In genomic region chr18:12064086-12064763, GRCh38 we compare ENCODE assay signal across 19 cellular contexts. TPM values are rescaled to one million over a fixed set of nuclear protein-coding genes. Genes with fewer than 3 reads are reported as not detected.
DNase-seq lines count a peak whose midpoint lies in the region; ATAC-seq, FAIRE-seq and TF ChIP-seq lines count a peak whose summit lies in the region.
"Had no signal": no experiment of that assay in that cellular context is flagged by ENCODE, and none has a peak within 500 bp of the region (broad histone marks: within the 10 kb centered on the region; RNA-seq: fewer than 3 reads in every experiment).

No MANE protein-coding gene starts in this region.

- no peak overlapping the region for H3K4me3 ChIP-seq in HepG2 (replicated peaks in 1 of 3; ENCODE audit: insufficient read depth in 1 of 3, low read depth in 2 of 3, low read length in 3 of 3)
- no peak overlapping the region for H3K4me3 ChIP-seq in right lobe of liver
- H3K4me3 ChIP-seq: BLaER1 had no signal

- no peak overlapping the region for H3K4me3 Mint-ChIP-seq in neural crest cell
- H3K4me3 Mint-ChIP-seq in stimulated activated effector memory CD8-positive, alpha-beta T cell treated with anti-CD3 and anti-CD28 coated beads, Interleukin-12 subunit alpha, Interleukin-12 subunit beta, amount 100 ng/mL, for 72 hours, result no peak overlapping the region
- H3K4me3 Mint-ChIP-seq: CD8-positive, alpha-beta memory T cell; IgD-negative memory B cell had no signal

- no peaks in the 10 kb centered on the region for H3K79me2 ChIP-seq in HepG2 (ENCODE audit: insufficient read depth, low read length)

- TF ChIP-seq CTCF in HepG2 (CRISPR knock-in tag; IDR thresholded peaks at IDR 0.05), result no peak
- no peak for TF ChIP-seq CTCF in right lobe of liver (IDR thresholded peaks at IDR 0.05)
- no peak for TF ChIP-seq CTCF in foreskin keratinocyte (conservative IDR thresholded peaks at IDR 0.05)
- no peak for TF ChIP-seq CTCF in neural crest cell (conservative IDR thresholded peaks at IDR 0.05)

- no peak for FAIRE-seq in HepG2 (lab: Jason Lieb, UNC)
- FAIRE-seq: GM18507 had no signal

- TF ChIP-seq EP300 in HepG2 (IDR thresholded peaks at IDR 0.05; ENCODE audit: low read depth in 2 of 2, low read length in 2 of 2) (no peak), HepG2 (CRISPR knock-in tag; IDR thresholded peaks at IDR 0.05; ENCODE audit: borderline replicate concordance) (no peak)

- no TSS peak for BruUV-seq in HepG2 (replicated peaks; lab: Mats Ljungman, UMichigan)

- H3K9me3 ChIP-seq in HepG2 (ENCODE audit: low read length) (no peaks in the 10 kb centered on the region), right lobe of liver (no peaks in the 10 kb centered on the region)
- H3K9me3 ChIP-seq: Caco-2 had no signal

- no peaks in the 10 kb centered on the region for H3K9me3 Mint-ChIP-seq in neural crest cell
- no peaks in the 10 kb centered on the region for H3K9me3 Mint-ChIP-seq in stimulated activated effector memory CD8-positive, alpha-beta T cell treated with anti-CD3 and anti-CD28 coated beads, Interleukin-12 subunit alpha, Interleukin-12 subunit beta, amount 100 ng/mL, for 72 hours
- H3K9me3 Mint-ChIP-seq: CD8-positive, alpha-beta memory T cell; IgD-negative memory B cell had no signal

- no peak for TF ChIP-seq POLR2A in HepG2 (IDR thresholded peaks at IDR 0.05; ENCODE audit: insufficient read depth in 1 of 2, low read depth in 2 of 2, low read length in 2 of 2)
- no peak for TF ChIP-seq POLR2A in right lobe of liver (IDR thresholded peaks at IDR 0.05)

- H3K27ac ChIP-seq in HepG2 (ENCODE audit: extremely low read length, insufficient read depth, low read length) (no peak overlapping the region), right lobe of liver (no peak overlapping the region), foreskin keratinocyte (no peak overlapping the region)
- H3K27ac ChIP-seq: BLaER1 had no signal

- H3K4me1 Mint-ChIP-seq in neural crest cell, result no peaks in the 10 kb centered on the region
- H3K4me1 Mint-ChIP-seq in stimulated activated effector memory CD8-positive, alpha-beta T cell treated with anti-CD3 and anti-CD28 coated beads, Interleukin-12 subunit alpha, Interleukin-12 subunit beta, amount 100 ng/mL, for 72 hours, result no peaks in the 10 kb centered on the region
- H3K4me1 Mint-ChIP-seq: CD8-positive, alpha-beta memory T cell had no signal

- H3K27ac Mint-ChIP-seq in neural crest cell (ENCODE audit: unreplicated experiment), result peak overlapping the region; percentile 52
- H3K27ac Mint-ChIP-seq in stimulated activated effector memory CD8-positive, alpha-beta T cell treated with anti-CD3 and anti-CD28 coated beads, Interleukin-12 subunit alpha, Interleukin-12 subunit beta, amount 100 ng/mL, for 72 hours, result no peak overlapping the region
- H3K27ac Mint-ChIP-seq: CD8-positive, alpha-beta memory T cell had no signal

- in situ Hi-C loops in HepG2 (cut with HindIII; ENCODE audit: extremely low pct_ligation_motif_present, low pct_unique_long_range_greater_than_20kb), result no loop called here

- no peaks in the 10 kb centered on the region for H3K36me3 ChIP-seq in HepG2 (replicated peaks in 1 of 2; ENCODE audit: control insufficient read depth in 1 of 2, insufficient read depth in 2 of 2, low read length in 2 of 2)
- no peaks in the 10 kb centered on the region for H3K36me3 ChIP-seq in right lobe of liver
- H3K36me3 ChIP-seq: BLaER1 had no signal

- H3K27me3 Mint-ChIP-seq in neural crest cell (ENCODE audit: low read depth), result no peaks in the 10 kb centered on the region
- H3K27me3 Mint-ChIP-seq: IgD-negative memory B cell had no signal

- H3K4me1 ChIP-seq in HepG2 (ENCODE audit: insufficient read depth, low read length) (no peaks in the 10 kb centered on the region), right lobe of liver (no peaks in the 10 kb centered on the region), foreskin keratinocyte (no peaks in the 10 kb centered on the region)
- H3K4me1 ChIP-seq: Caco-2 had no signal

- H3K4me2 ChIP-seq in HepG2 (ENCODE audit: low read depth, low read length), result no peak overlapping the region
- H3K4me2 ChIP-seq: BLaER1 had no signal

- 24% methylated on average over 7 of the region's 7 CpGs for WGBS in HepG2 (ENCODE audit: low lambda C conversion rate)
- WGBS in right lobe of liver (ENCODE audit: insufficient coverage, low coverage, low lambda C conversion rate, missing lambda C conversion rate), result 56% methylated on average over 3 of the region's 7 CpGs

- intact Hi-C loops in HepG2 (cut with micrococcal nuclease; ENCODE audit: unreplicated experiment), result no loop called here
- intact Hi-C loops in right lobe of liver (cut with DNase I), result no loop called here

- DNase-seq in HepG2 (ENCODE audit: low spot score) (no peak), right lobe of liver (no peak), foreskin keratinocyte (no peak), neural crest cell (ENCODE audit: low read depth, low spot score) (no peak), NCI-H1417 treated with DMSO at 0.1 percent for 48 hours (lab: John Stamatoyannopoulos, UW) (no peak)
- no peak for DNase-seq in stimulated activated effector memory CD8-positive, alpha-beta T cell treated with anti-CD3 and anti-CD28 coated beads, Interleukin-12 subunit alpha, Interleukin-12 subunit beta, amount 100 ng/mL, for 72 hours (ENCODE audit: low spot score in 2 of 2)
- DNase-seq: 8988T; AML-193; Caco-2; CD8-positive, alpha-beta memory T cell; DND-41; GDM1 had no signal

- CTCF ChIA-PET in HepG2 (lab: Yijun Ruan, JAX; ENCODE audit: low intra/inter-chr PET ratio, low total read pairs), result no interaction called here

- no peaks in the 10 kb centered on the region for H4K20me1 ChIP-seq in HepG2 (ENCODE audit: insufficient read depth, low read length)
- H4K20me1 ChIP-seq: BLaER1 had no signal

- ATAC-seq in HepG2 (no peak), right lobe of liver (no peak), foreskin keratinocyte (peak; percentile 12), GM21737 (IDR thresholded peaks at IDR 0.05; ENCODE audit: unreplicated experiment) (no peak), GM21515 (IDR thresholded peaks at IDR 0.05; ENCODE audit: unreplicated experiment) (no peak)
- peak; percentile 12 for ATAC-seq in stimulated activated effector memory CD8-positive, alpha-beta T cell treated with anti-CD3 and anti-CD28 coated beads, Interleukin-12 subunit alpha, Interleukin-12 subunit beta, amount 100 ng/mL, for 72 hours
- ATAC-seq: HCT116 had no signal

- H3K9ac ChIP-seq in HepG2 (ENCODE audit: insufficient read depth, low read depth, low read length), result no peak overlapping the region
- H3K9ac ChIP-seq: BLaER1 had no signal

- peaks cover 0 to 4% of the 10 kb centered on the region in 2 experiments; a peak in 1 of 5 replicates for H3K27me3 ChIP-seq in HepG2 (ENCODE audit: control insufficient read depth in 1 of 2, insufficient read depth in 2 of 2, low read length in 2 of 2)
- no peaks in the 10 kb centered on the region for H3K27me3 ChIP-seq in right lobe of liver
- no peaks in the 10 kb centered on the region for H3K27me3 ChIP-seq in foreskin keratinocyte
- H3K27me3 ChIP-seq: BLaER1 had no signal

- TF ChIP-seq RAD21 in HepG2 (CRISPR knock-in tag; IDR thresholded peaks at IDR 0.05), result no peak

- POLR2A ChIA-PET in HepG2 (lab: Yijun Ruan, JAX), result no interaction called here

- no peak overlapping the region for H2AFZ ChIP-seq in HepG2 (ENCODE audit: low read length)

- H3K36me3 Mint-ChIP-seq in neural crest cell (ENCODE audit: low read depth), result no peaks in the 10 kb centered on the region
- no peaks in the 10 kb centered on the region for H3K36me3 Mint-ChIP-seq in stimulated activated effector memory CD8-positive, alpha-beta T cell treated with anti-CD3 and anti-CD28 coated beads, Interleukin-12 subunit alpha, Interleukin-12 subunit beta, amount 100 ng/mL, for 72 hours
- H3K36me3 Mint-ChIP-seq: CD8-positive, alpha-beta memory T cell; IgD-negative memory B cell had no signal

TF ChIP-seq in HepG2, 621 proteins besides CTCF, POLR2A, EP300 and RAD21:
- TF ChIP-seq ZNF354B (CRISPR knock-in tag; IDR thresholded peaks at IDR 0.05) (no peak), MNT (IDR thresholded peaks at IDR 0.05) (peak; percentile 30; the same call in 1 of the 2 replicates)

RNA-seq across cellular contexts. Expression of gene ANKRD62, which starts 29.4 kb away (rescaled TPM):
- total RNA-seq in HepG2 (2016; rRNA removed; fragmentation: Illumina TruSeq; extraction: Trizol) (not detected in 2 replicates), right lobe of liver (not detected), foreskin keratinocyte (not detected in 2 replicates), neural crest cell (not detected in 2 replicates)
- total RNA-seq in HepG2 (2016; cell fraction: cytosol; rRNA removed; fragmentation: Illumina TruSeq; extraction: Trizol; ENCODE audit: low read depth), result not detected in 2 replicates
- not detected in 2 replicates for total RNA-seq in HepG2 (2016; cell fraction: insoluble cytoplasmic fraction; rRNA removed; fragmentation: Illumina TruSeq; extraction: Trizol)
- not detected in 2 replicates for total RNA-seq in HepG2 (2016; cell fraction: membrane; rRNA removed; fragmentation: Illumina TruSeq; extraction: Trizol)
- total RNA-seq in HepG2 (2016; cell fraction: nucleus; rRNA removed; fragmentation: Illumina TruSeq; extraction: Trizol), result not detected in 2 replicates
- polyA plus RNA-seq in HepG2 (2011; rRNA removed) (not detected in 2 replicates), foreskin keratinocyte (not detected in 2 replicates)
- not detected in 2 replicates for polyA plus RNA-seq in HepG2 (2011; cell fraction: cytosol; rRNA removed)
- not detected in 2 replicates for polyA plus RNA-seq in HepG2 (2011; cell fraction: nucleus; rRNA removed)
- not detected in 2 replicates for polyA plus RNA-seq in HepG2 (2012)
- not detected in 2 replicates for polyA plus RNA-seq in HepG2 (2016; cell fraction: cytosol; fragmentation: Illumina TruSeq; extraction: Trizol; ENCODE audit: low read depth)
- polyA plus RNA-seq in HepG2 (2016; cell fraction: insoluble cytoplasmic fraction; fragmentation: Illumina TruSeq; extraction: Trizol; ENCODE audit: low read depth), result not detected in 2 replicates
- polyA plus RNA-seq in HepG2 (2016; cell fraction: membrane; fragmentation: Illumina TruSeq; extraction: Trizol; ENCODE audit: low read depth), result not detected in 2 replicates
- polyA plus RNA-seq in HepG2 (2016; cell fraction: nucleus; fragmentation: Illumina TruSeq; extraction: Trizol; ENCODE audit: insufficient read depth, low read depth), result not detected in 2 replicates
- 0.09 TPM in 1 of 2 replicates, not detected in the other for polyA minus RNA-seq in HepG2 (2011; rRNA and poly(A)+ RNA removed; ENCODE audit: low replicate concordance)
- polyA minus RNA-seq in HepG2 (2011; cell fraction: cytosol; rRNA and poly(A)+ RNA removed), result not detected in 2 replicates
- not detected in 2 replicates for polyA minus RNA-seq in HepG2 (2011; cell fraction: nucleus; rRNA and poly(A)+ RNA removed)
- total RNA-seq: Caco-2; CD8-positive, alpha-beta memory T cell; H4 had no signal
- polyA plus RNA-seq: CD8-positive, alpha-beta memory T cell; IgD-negative memory B cell had no signal

Comparison
In these comparisons a context has a peak if more than half of its experiments do, and no peak if none do; other contexts are left out.
1. ATAC-seq: peak in foreskin keratinocyte (single experiment) and stimulated activated effector memory CD8-positive, alpha-beta T cell treated with anti-CD3 and anti-CD28 coated beads, Interleukin-12 subunit alpha, Interleukin-12 subunit beta, amount 100 ng/mL, for 72 hours (single experiment); none in HepG2 (single experiment), right lobe of liver (0 of 4), GM21737 (single experiment) and GM21515 (single experiment).